Comparison of ENCODE assay signal across 9 cellular contexts in genomic region chr1:180586671-180587155, GRCh38. TPM values are rescaled to one million over a fixed set of nuclear protein-coding genes. Genes with fewer than 3 reads are reported as not detected.
DNase-seq lines count a peak whose midpoint lies in the region; ATAC-seq and TF ChIP-seq lines count a peak whose summit lies in the region.
"Had no signal": no experiment of that assay in that cellular context is flagged by ENCODE, and none has a peak within 500 bp of the region (broad histone marks: within the 10 kb centered on the region; RNA-seq: fewer than 3 reads in every experiment).

No MANE protein-coding gene starts in this region.

- H3K27ac Mint-ChIP-seq in activated T-helper 2 cell treated with anti-CD3 and anti-CD28 coated beads, Interferon-gamma antibody, Interleukin-2, Interleukin-4, amounts not matched to agents 10 μg/mL and 5 μg/mL and 100 μg/mL, durations not matched to agents 14 hours and 24 hours and 36 hours: peak overlapping the region; percentile 72

- no peak overlapping the region for H3K9ac ChIP-seq in mesendoderm (ENCODE audit: low read length)

- H3K4me1 ChIP-seq in mesendoderm (ENCODE audit: control insufficient read depth, low read depth, low read length) (no peaks in the 10 kb centered on the region), spleen (no peaks in the 10 kb centered on the region)

- no peak overlapping the region for H3K23ac ChIP-seq in mesendoderm (ENCODE audit: low read length)

- WGBS in mesendoderm (ENCODE audit: extremely low coverage, insufficient coverage, low lambda C conversion rate): no CpG with 5 or more reads among the region's 1 CpG
- WGBS in spleen, 5 donors: 21 to 40% (median 33%) methylated on average over 1 of the region's 1 CpG

- H2BK5ac ChIP-seq in mesendoderm (ENCODE audit: low read length): no peak overlapping the region

- no peak overlapping the region for H3K56ac ChIP-seq in mesendoderm (ENCODE audit: low read length)

- H2AK5ac ChIP-seq in mesendoderm (ENCODE audit: low read length): no peak overlapping the region

- no peak overlapping the region for H2BK15ac ChIP-seq in mesendoderm (replicated peaks; ENCODE audit: low read depth)

- intact Hi-C loops in activated T-helper 2 cell treated with anti-CD3 and anti-CD28 coated beads, Interferon-gamma antibody, Interleukin-2, Interleukin-4, amounts not matched to agents 10 μg/mL and 5 μg/mL and 100 μg/mL, durations not matched to agents 14 hours and 24 hours and 36 hours (cut with micrococcal nuclease): loop anchor here (1.0 to 5.0 kb wide), 2 partner anchors 14 to 46 kb away; partner anchors contain the start of gene XPR1
- intact Hi-C loops in posterior cingulate gyrus (cut with DNase I) (no loop called here), spleen (cut with DNase I; ENCODE audit: low total_unique reads) (no loop called here)

- H3K27me3 ChIP-seq in mesendoderm (ENCODE audit: insufficient read depth, low read length, poor library complexity) (no peaks in the 10 kb centered on the region), spleen (replicated peaks in 1 of 7) (peaks cover 0 to 4% (median 0%) of the 10 kb centered on the region in 7 donors)

- H3K18ac ChIP-seq in mesendoderm (ENCODE audit: low read length): no peak overlapping the region

- H3K36me3 ChIP-seq in mesendoderm (ENCODE audit: control insufficient read depth, insufficient read depth, low read length): no peaks in the 10 kb centered on the region
- no peaks in the 10 kb centered on the region for H3K36me3 ChIP-seq in spleen

- no peaks in the 10 kb centered on the region for H3K79me1 ChIP-seq in mesendoderm (ENCODE audit: low read length)

- H4K8ac ChIP-seq in mesendoderm (ENCODE audit: low read depth, low read length): no peak overlapping the region

- no peak overlapping the region for H3K4me3 Mint-ChIP-seq in activated T-helper 2 cell treated with anti-CD3 and anti-CD28 coated beads, Interferon-gamma antibody, Interleukin-2, Interleukin-4, amounts not matched to agents 10 μg/mL and 5 μg/mL and 100 μg/mL, durations not matched to agents 14 hours and 24 hours and 36 hours (ENCODE audit: low read depth)
- H3K4me3 Mint-ChIP-seq: activated T-cell treated with anti-CD3 and anti-CD28 coated beads, Interleukin-2, amount 50 U/mL, for 4 hours had no signal

- no peak overlapping the region for H4K5ac ChIP-seq in mesendoderm (ENCODE audit: low read length)

- no peak for ATAC-seq in HG02610 (IDR thresholded peaks at IDR 0.05; ENCODE audit: unreplicated experiment)

- H3K4me3 ChIP-seq in mesendoderm (ENCODE audit: low read length) (no peak overlapping the region), spleen (no peak overlapping the region)

- peaks cover 26% of the 10 kb centered on the region for H3K4me1 Mint-ChIP-seq in activated T-helper 2 cell treated with anti-CD3 and anti-CD28 coated beads, Interferon-gamma antibody, Interleukin-2, Interleukin-4, amounts not matched to agents 10 μg/mL and 5 μg/mL and 100 μg/mL, durations not matched to agents 14 hours and 24 hours and 36 hours (ENCODE audit: low read depth)

- no peaks in the 10 kb centered on the region for H3K27me3 Mint-ChIP-seq in activated T-helper 2 cell treated with anti-CD3 and anti-CD28 coated beads, Interferon-gamma antibody, Interleukin-2, Interleukin-4, amounts not matched to agents 10 μg/mL and 5 μg/mL and 100 μg/mL, durations not matched to agents 14 hours and 24 hours and 36 hours (ENCODE audit: low read depth)

- DNase-seq in DMS53 treated with DMSO at 0.1 percent for 48 hours (lab: John Stamatoyannopoulos, UW; ENCODE audit: unreplicated experiment) (peak; percentile 94), NCI-H128 (lab: John Stamatoyannopoulos, UW; ENCODE audit: unreplicated experiment) (peak; percentile 96), mesendoderm (peak; percentile 42), posterior cingulate gyrus (no peak), spleen (no peak)
- no peak for DNase-seq in activated T-helper 2 cell treated with anti-CD3 and anti-CD28 coated beads, Interferon-gamma antibody, Interleukin-2, Interleukin-4, amounts not matched to agents 10 μg/mL and 5 μg/mL and 100 μg/mL, durations not matched to agents 14 hours and 24 hours and 36 hours (ENCODE audit: low spot score)
- no peak for DNase-seq in stimulated activated CD8-positive, alpha-beta memory T cell treated with anti-CD3 and anti-CD28 coated beads, Interleukin-4, amount 100 ng/mL, for 48 hours
- DNase-seq: activated T-cell treated with anti-CD3 and anti-CD28 coated beads, Interleukin-2, amount 50 U/mL, for 4 hours had no signal

- no peak for TF ChIP-seq CTCF in spleen (IDR thresholded peaks at IDR 0.05 in 8 of 11, conservative IDR thresholded peaks at IDR 0.05 in 3 of 11)

- no peak overlapping the region for H3K4ac ChIP-seq in mesendoderm (ENCODE audit: low read depth, low read length)

- peaks cover 7% of the 10 kb centered on the region for H3K36me3 Mint-ChIP-seq in activated T-helper 2 cell treated with anti-CD3 and anti-CD28 coated beads, Interferon-gamma antibody, Interleukin-2, Interleukin-4, amounts not matched to agents 10 μg/mL and 5 μg/mL and 100 μg/mL, durations not matched to agents 14 hours and 24 hours and 36 hours (ENCODE audit: low read depth)

- H3K27ac ChIP-seq in mesendoderm (ENCODE audit: low read depth, low read length): no peak overlapping the region
- no peak overlapping the region for H3K27ac ChIP-seq in spleen

- peaks cover 11% of the 10 kb centered on the region for H3K9me3 Mint-ChIP-seq in activated T-helper 2 cell treated with anti-CD3 and anti-CD28 coated beads, Interferon-gamma antibody, Interleukin-2, Interleukin-4, amounts not matched to agents 10 μg/mL and 5 μg/mL and 100 μg/mL, durations not matched to agents 14 hours and 24 hours and 36 hours
- H3K9me3 Mint-ChIP-seq: activated T-cell treated with anti-CD3 and anti-CD28 coated beads, Interleukin-2, amount 50 U/mL, for 4 hours had no signal

- no peak overlapping the region for H2BK120ac ChIP-seq in mesendoderm (ENCODE audit: low read depth, low read length)

- no peak for TF ChIP-seq POLR2A in spleen (IDR thresholded peaks at IDR 0.05)

- H3K79me2 ChIP-seq in mesendoderm (ENCODE audit: control insufficient read depth, insufficient read depth, low read length): no peaks in the 10 kb centered on the region

- H3K9me3 ChIP-seq in spleen: peaks cover 0 to 17% (median 8%) of the 10 kb centered on the region in 8 donors

- no peak overlapping the region for H3K4me2 ChIP-seq in mesendoderm (ENCODE audit: low read length)

RNA-seq across cellular contexts. Expression of gene OVAAL, which starts 27.9 kb away (rescaled TPM):
- total RNA-seq in activated T-helper 2 cell treated with anti-CD3 and anti-CD28 coated beads, Interferon-gamma antibody, Interleukin-2, Interleukin-4, amounts not matched to agents 10 μg/mL and 5 μg/mL and 100 μg/mL, durations not matched to agents 14 hours and 24 hours and 36 hours: not detected in 2 replicates
- polyA plus RNA-seq in mesendoderm (2013, experiment 1 of 2): not detected
- polyA plus RNA-seq in mesendoderm (2013, experiment 2 of 2): not detected
- not detected for total RNA-seq in spleen
- not detected for polyA plus RNA-seq in spleen
- total RNA-seq: activated T-cell treated with anti-CD3 and anti-CD28 coated beads, Interleukin-2, amount 50 U/mL, for 4 hours had no signal

RNA-seq across cellular contexts. Expression of gene XPR1, which starts 45.1 kb away (rescaled TPM):
- 20.8 and 23.6 TPM in 2 replicates for total RNA-seq in activated T-helper 2 cell treated with anti-CD3 and anti-CD28 coated beads, Interferon-gamma antibody, Interleukin-2, Interleukin-4, amounts not matched to agents 10 μg/mL and 5 μg/mL and 100 μg/mL, durations not matched to agents 14 hours and 24 hours and 36 hours
- polyA plus RNA-seq in mesendoderm (2013, experiment 1 of 2): 23.5 TPM
- 23.4 TPM for polyA plus RNA-seq in mesendoderm (2013, experiment 2 of 2)
- 10 to 100 TPM; 12.5 to 26.8 (median 22.5) TPM for total RNA-seq in spleen
- polyA plus RNA-seq in spleen: 1 to 10 TPM; 2.3 to 3.4 (median 3.1) TPM

Comparison
In these comparisons a context has a peak if more than half of its experiments do, and no peak if none do; other contexts are left out.
1. DNase-seq: peak in DMS53 treated with DMSO at 0.1 percent for 48 hours (single experiment), NCI-H128 (single experiment) and mesendoderm (single experiment); none in activated T-helper 2 cell treated with anti-CD3 and anti-CD28 coated beads, Interferon-gamma antibody, Interleukin-2, Interleukin-4, amounts not matched to agents 10 μg/mL and 5 μg/mL and 100 μg/mL, durations not matched to agents 14 hours and 24 hours and 36 hours (single experiment), stimulated activated CD8-positive, alpha-beta memory T cell treated with anti-CD3 and anti-CD28 coated beads, Interleukin-4, amount 100 ng/mL, for 48 hours (single experiment), posterior cingulate gyrus (0 of 10) and spleen (single experiment).